Comparison of ENCODE assay signal across 8 cellular contexts in the genomic region with DNA sequence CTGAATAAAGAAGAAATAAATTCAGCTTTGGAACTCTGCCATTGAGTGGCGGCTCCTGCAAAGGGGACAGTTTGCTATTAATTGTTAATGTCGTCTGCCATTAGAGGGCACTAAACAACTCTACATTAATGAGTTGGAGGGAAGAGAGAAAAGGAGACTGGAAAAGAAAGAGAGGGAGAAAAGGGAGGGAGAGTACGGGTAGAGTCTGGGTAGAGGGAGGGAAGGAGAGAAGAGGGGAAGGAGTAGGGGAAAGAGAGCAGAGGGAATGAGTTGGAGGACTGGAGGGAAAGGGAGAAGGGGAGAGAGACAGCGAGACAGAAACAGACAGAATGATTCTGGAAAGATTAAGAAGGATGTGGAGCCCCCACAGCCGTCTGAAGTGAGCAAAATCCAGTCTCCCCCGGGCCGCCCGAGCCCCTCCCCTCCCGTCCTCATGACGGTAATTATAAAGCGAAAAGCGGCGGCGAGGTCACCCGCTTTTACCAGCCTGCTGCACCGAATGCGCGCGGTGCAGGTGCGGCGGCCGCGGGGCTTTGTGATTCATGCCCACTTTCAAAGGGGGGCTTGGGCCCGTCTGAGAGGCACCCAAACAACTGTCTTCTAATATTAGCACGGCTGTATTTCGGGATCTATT. TPM values are rescaled to one million over a fixed set of nuclear protein-coding genes. Genes with fewer than 3 reads are reported as not detected.
DNase-seq lines count a peak whose midpoint lies in the region; ATAC-seq and TF ChIP-seq lines count a peak whose summit lies in the region.

No MANE protein-coding gene starts in this region.

- H3K9me3 ChIP-seq in NT2/D1 (ENCODE audit: insufficient read depth, low read length) (no peaks in the 10 kb centered on the region), iPS-18a (ENCODE audit: control insufficient read depth, low read depth, low read length) (no peaks in the 10 kb centered on the region), skeletal muscle tissue (ENCODE audit: control insufficient read depth in 3 of 3, low read length in 3 of 3) (no peaks in the 10 kb centered on the region)

- H3K4me3 ChIP-seq in HL-60 (replicated peaks; ENCODE audit: insufficient read depth, low read length), result peak overlapping the region; percentile 6; the same call in 1 of the 2 replicates
- H3K4me3 ChIP-seq in NT2/D1 (ENCODE audit: insufficient read length, low read depth), result peak overlapping the region; percentile 34
- H3K4me3 ChIP-seq in iPS-18a (ENCODE audit: low read length), result peak overlapping the region; percentile 99
- H3K4me3 ChIP-seq in skeletal muscle tissue (ENCODE audit: low read length in 3 of 3), result peak overlapping the region; percentile 52 to 72 (median 69)

- DNase-seq in NCI-H2081 (lab: John Stamatoyannopoulos, UW) (peak; percentile 25 to 44), NCI-H2081 treated with DMSO at 0.1 percent for 48 hours (lab: John Stamatoyannopoulos, UW) (no peak), HL-60 (ENCODE audit: low read depth in 1 of 2, low spot score in 1 of 2) (peak in 1 of 2 experiments; percentile 30), NT2/D1 (ENCODE audit: low read depth, low spot score) (no peak)

- H3K27me3 ChIP-seq in HL-60 (ENCODE audit: insufficient read depth, poor library complexity, severe bottlenecking) (peaks cover 29% of the 10 kb centered on the region), NT2/D1 (ENCODE audit: insufficient read depth, insufficient read length) (no peaks in the 10 kb centered on the region), iPS-18a (ENCODE audit: control insufficient read depth, insufficient read depth, low read length) (peaks cover 10% of the 10 kb centered on the region), skeletal muscle tissue (ENCODE audit: control insufficient read depth in 3 of 3, insufficient read depth in 3 of 3, low read length in 3 of 3) (no peaks in the 10 kb centered on the region)

- peak overlapping the region; percentile 3 to 46 (median 39) for H3K27ac Mint-ChIP-seq in brain

- peaks cover 0 to 3% (median 0%) of the 10 kb centered on the region in 5 experiments for H3K9me3 Mint-ChIP-seq in brain

- H3K4me3 Mint-ChIP-seq in brain, result peak overlapping the region; percentile 83 to 95 (median 90)

- peaks cover 66% of the 10 kb centered on the region for H3K27me3 Mint-ChIP-seq in brain

- peak; percentile 49 for TF ChIP-seq CTCF in HL-60 (IDR thresholded peaks at IDR 0.05; ENCODE audit: insufficient read depth, low read length)
- TF ChIP-seq CTCF in brain (conservative IDR thresholded peaks at IDR 0.05), result peak; percentile 71 to 74

- ATAC-seq in GM19324 (IDR thresholded peaks at IDR 0.05; ENCODE audit: low FRiP score, unreplicated experiment), result no peak

- H3K9ac ChIP-seq in NT2/D1 (ENCODE audit: insufficient read length, low read depth) (peak overlapping the region; percentile 56), iPS-18a (ENCODE audit: low read length) (peak overlapping the region; percentile 85), skeletal muscle tissue (ENCODE audit: low read depth in 1 of 3, low read length in 3 of 3) (peak overlapping the region in 1 of 3 donors; percentile 43)

- peaks cover 5% of the 10 kb centered on the region for H3K36me3 ChIP-seq in NT2/D1 (ENCODE audit: insufficient read depth, insufficient read length, low read length)
- peaks cover 8% of the 10 kb centered on the region for H3K36me3 ChIP-seq in iPS-18a (ENCODE audit: control insufficient read depth, low read depth, low read length)
- peaks cover 0 to 2% (median 2%) of the 10 kb centered on the region in 3 donors for H3K36me3 ChIP-seq in skeletal muscle tissue (ENCODE audit: control insufficient read depth in 3 of 3, insufficient read depth in 3 of 3, low read length in 3 of 3)

- H3K4me1 ChIP-seq in NT2/D1 (ENCODE audit: insufficient read depth, insufficient read length) (peaks cover 2% of the 10 kb centered on the region), iPS-18a (ENCODE audit: control insufficient read depth, low read depth, low read length) (peaks cover 6% of the 10 kb centered on the region), skeletal muscle tissue (ENCODE audit: control insufficient read depth in 3 of 3, insufficient read depth in 3 of 3, low read length in 3 of 3) (peaks cover 9 to 17% (median 13%) of the 10 kb centered on the region in 3 donors)

- no peak overlapping the region for H3K27ac ChIP-seq in HL-60 (replicated peaks)
- H3K27ac ChIP-seq in iPS-18a (ENCODE audit: low read length), result no peak overlapping the region
- peak overlapping the region; percentile 90 for H3K27ac ChIP-seq in skeletal muscle tissue (ENCODE audit: low read depth, low read length)

- H3K36me3 Mint-ChIP-seq in brain, result peaks cover 6% of the 10 kb centered on the region

- H3K4me1 Mint-ChIP-seq in brain, result peaks cover 34% of the 10 kb centered on the region

RNA-seq across cellular contexts. Expression of gene FST, which starts 1.9 kb away (rescaled TPM):
- polyA plus RNA-seq in brain (ENCODE audit: insufficient read depth, low read depth, low replicate concordance), result not detected
- total RNA-seq in skeletal muscle tissue, result 24.5 TPM

Comparison
In these comparisons a context has a peak if more than half of its experiments do, and no peak if none do; other contexts are left out.
1. DNase-seq: peak in NCI-H2081 (2 of 2); none in NCI-H2081 treated with DMSO at 0.1 percent for 48 hours (single experiment) and NT2/D1 (single experiment).
2. H3K4me3 ChIP-seq: peak in every context shown above with its lines; median percentile 99 in iPS-18a; 69 in skeletal muscle tissue; 34 in NT2/D1; 6 in HL-60.